21 cellular contexts compared by ENCODE assay signal in genomic region chr9:125970340-125970739, GRCh38.
"Had no signal": no experiment of that assay in that cellular context is flagged by ENCODE, and none has a peak within 500 bp of the region (broad histone marks: within the 10 kb centered on the region; RNA-seq: fewer than 3 reads in every experiment).

No MANE protein-coding gene starts in this region.

- H3K36me3 ChIP-seq: transverse colon had no signal

- FAIRE-seq: urothelium cell line had no signal

- H3K4me1 Mint-ChIP-seq: activated CD4-positive, alpha-beta T cell treated with anti-CD3 and anti-CD28 coated beads, Interleukin-2, amount 10 ng/mL, durations not matched to agents 24 days and 14 days; activated naive CD4-positive, alpha-beta T cell treated with anti-CD3 and anti-CD28 coated beads, Interleukin-2, amount 10 ng/mL, durations not matched to agents 7 days and 5 days; endodermal cell had no signal

- ATAC-seq: activated CD4-positive, CD25-positive, alpha-beta regulatory T cell treated with anti-CD3 and anti-CD28 coated beads, Interleukin-2, amount 50 U/mL, for 24 hours; heart right ventricle; left lung; natural killer cell treated with Interleukin-12 subunit alpha and Interleukin-12 subunit beta and Interleukin-15 and Interleukin-18, amount 100 ng/mL, for 72 hours; right lobe of liver had no signal

- H3K36me3 Mint-ChIP-seq: activated naive CD4-positive, alpha-beta T cell treated with anti-CD3 and anti-CD28 coated beads, Interleukin-2, amount 10 ng/mL, durations not matched to agents 7 days and 5 days had no signal

- H3K27ac ChIP-seq: cardiac muscle cell, epithelial cell of prostate, heart right ventricle, left lung, right lobe of liver, skin epidermis, transverse colon, VCaP had no signal

- DNase-seq: activated CD4-positive, alpha-beta memory T cell treated with anti-CD3 and anti-CD28 coated beads, Interleukin-2, amount 10 ng/mL, durations not matched to agents 7 days and 5 days; activated CD4-positive, alpha-beta T cell treated with anti-CD3 and anti-CD28 coated beads, Interleukin-2, amount 10 ng/mL, durations not matched to agents 24 days and 14 days; activated effector memory CD4-positive, alpha-beta T cell treated with anti-CD3 and anti-CD28 coated beads, Interleukin-2, amount 50 U/mL, for 16 hours; activated naive CD4-positive, alpha-beta T cell treated with anti-CD3 and anti-CD28 coated beads, Interleukin-2, amount 10 ng/mL, durations not matched to agents 7 days and 5 days; amygdala; cortex of kidney; endodermal cell; heart right ventricle; kidney glomerular epithelial cell; left lung; right lobe of liver; stimulated activated CD4-positive, alpha-beta T cell treated with anti-CD3 and anti-CD28 coated beads, Interleukin-2, amount 100 ng/mL, for 24 hours; transverse colon had no signal

- H3K4me3 ChIP-seq: cardiac muscle cell, heart right ventricle, left lung, right lobe of liver, skin epidermis, transverse colon had no signal

- H3K4me3 Mint-ChIP-seq: activated CD4-positive, alpha-beta memory T cell treated with anti-CD3 and anti-CD28 coated beads, Interleukin-2, amount 10 ng/mL, durations not matched to agents 7 days and 5 days; activated CD4-positive, alpha-beta T cell treated with anti-CD3 and anti-CD28 coated beads, Interleukin-2, amount 10 ng/mL, durations not matched to agents 24 days and 14 days; activated naive CD4-positive, alpha-beta T cell treated with anti-CD3 and anti-CD28 coated beads, Interleukin-2, amount 10 ng/mL, durations not matched to agents 7 days and 5 days; endodermal cell; natural killer cell treated with Interleukin-12 subunit alpha and Interleukin-12 subunit beta and Interleukin-15 and Interleukin-18, amount 100 ng/mL, for 72 hours; T-helper 2 cell treated with Interferon-gamma antibody and Interleukin-4, amounts not matched to agents 5 μg/mL and 100 μg/mL, for 36 hours had no signal

- H3K27ac Mint-ChIP-seq: activated CD4-positive, alpha-beta memory T cell treated with anti-CD3 and anti-CD28 coated beads, Interleukin-2, amount 10 ng/mL, durations not matched to agents 7 days and 5 days; activated CD4-positive, alpha-beta T cell treated with anti-CD3 and anti-CD28 coated beads, Interleukin-2, amount 10 ng/mL, durations not matched to agents 24 days and 14 days; activated naive CD4-positive, alpha-beta T cell treated with anti-CD3 and anti-CD28 coated beads, Interleukin-2, amount 10 ng/mL, durations not matched to agents 7 days and 5 days; endodermal cell; natural killer cell treated with Interleukin-12 subunit alpha and Interleukin-12 subunit beta and Interleukin-15 and Interleukin-18, amount 100 ng/mL, for 72 hours; T-helper 2 cell treated with Interferon-gamma antibody and Interleukin-4, amounts not matched to agents 5 μg/mL and 100 μg/mL, for 36 hours had no signal

- H3K27me3 Mint-ChIP-seq: activated CD4-positive, alpha-beta memory T cell treated with anti-CD3 and anti-CD28 coated beads, Interleukin-2, amount 10 ng/mL, durations not matched to agents 7 days and 5 days; activated CD4-positive, alpha-beta T cell treated with anti-CD3 and anti-CD28 coated beads, Interleukin-2, amount 10 ng/mL, durations not matched to agents 24 days and 14 days; activated naive CD4-positive, alpha-beta T cell treated with anti-CD3 and anti-CD28 coated beads, Interleukin-2, amount 10 ng/mL, durations not matched to agents 7 days and 5 days; natural killer cell treated with Interleukin-12 subunit alpha and Interleukin-12 subunit beta and Interleukin-15 and Interleukin-18, amount 100 ng/mL, for 72 hours had no signal

- H3K27me3 ChIP-seq: cardiac muscle cell, heart right ventricle, left lung, right lobe of liver, transverse colon had no signal

- H3K4me1 ChIP-seq: heart right ventricle, left lung, right lobe of liver, transverse colon had no signal

- H3K9me3 Mint-ChIP-seq: activated CD4-positive, alpha-beta memory T cell treated with anti-CD3 and anti-CD28 coated beads, Interleukin-2, amount 10 ng/mL, durations not matched to agents 7 days and 5 days; activated CD4-positive, alpha-beta T cell treated with anti-CD3 and anti-CD28 coated beads, Interleukin-2, amount 10 ng/mL, durations not matched to agents 24 days and 14 days; activated naive CD4-positive, alpha-beta T cell treated with anti-CD3 and anti-CD28 coated beads, Interleukin-2, amount 10 ng/mL, durations not matched to agents 7 days and 5 days; natural killer cell treated with Interleukin-12 subunit alpha and Interleukin-12 subunit beta and Interleukin-15 and Interleukin-18, amount 100 ng/mL, for 72 hours had no signal

- H3K9me3 ChIP-seq: left lung, right lobe of liver, transverse colon had no signal
